Comparison of ENCODE assay signal across 10 cellular contexts in the genomic region with DNA sequence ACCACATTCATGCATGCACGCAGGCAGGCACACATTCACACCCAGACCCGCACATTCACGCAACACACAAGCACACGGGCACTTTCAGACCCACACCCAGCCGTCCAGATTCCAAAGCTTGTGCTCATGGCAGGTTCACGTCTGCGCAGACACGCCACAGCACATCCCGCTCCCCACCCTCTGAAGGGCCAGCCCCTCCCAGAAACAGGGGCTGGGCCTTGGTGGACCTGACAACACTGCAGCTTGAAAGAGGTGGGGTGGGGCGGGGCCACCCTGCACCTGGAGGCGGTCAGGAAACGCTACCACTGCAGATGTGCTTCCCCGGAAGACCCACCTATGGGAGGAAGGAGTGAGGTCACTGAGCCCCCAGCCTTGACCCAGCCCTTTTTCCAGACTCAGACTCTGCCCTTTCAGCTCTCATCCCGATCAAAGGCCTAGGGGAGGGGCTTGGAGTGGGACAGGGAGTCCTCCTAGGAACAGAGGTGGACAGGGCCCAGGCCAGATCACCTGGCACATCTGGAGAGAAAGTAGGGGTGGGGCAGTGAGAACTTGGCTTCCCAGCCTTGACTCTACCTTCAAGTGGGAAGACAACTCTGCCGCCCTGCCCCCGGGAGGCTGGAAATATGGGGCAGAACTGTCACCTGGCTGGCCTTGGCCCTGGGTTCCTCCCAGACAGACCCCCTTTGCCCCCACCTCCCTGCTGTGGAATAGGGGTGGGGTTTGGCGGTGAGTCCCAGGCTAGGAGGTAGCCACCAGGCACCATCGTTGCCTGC. TPM values are rescaled to one million over a fixed set of nuclear protein-coding genes. Genes with fewer than 3 reads are reported as not detected.
DNase-seq lines count a peak whose midpoint lies in the region; ATAC-seq and TF ChIP-seq lines count a peak whose summit lies in the region.
"Had no signal": no experiment of that assay in that cellular context is flagged by ENCODE, and none has a peak within 500 bp of the region (broad histone marks: within the 10 kb centered on the region; RNA-seq: fewer than 3 reads in every experiment).

No MANE protein-coding gene starts in this region.

- peaks cover 24% of the 10 kb centered on the region for H3K4me1 ChIP-seq in PC-9 (replicated peaks; ENCODE audit: insufficient read depth)
- peaks cover 6% of the 10 kb centered on the region for H3K4me1 ChIP-seq in psoas muscle

- peaks cover 27% of the 10 kb centered on the region; the same call in 1 of the 2 replicates for H3F3A ChIP-seq in PC-9 (ENCODE audit: insufficient read depth, low read depth)

- H3K79me2 ChIP-seq in PC-9 (ENCODE audit: low read depth), result no peaks in the 10 kb centered on the region

- no peaks in the 10 kb centered on the region for H4K20me1 ChIP-seq in PC-9 (ENCODE audit: insufficient read depth)

- ATAC-seq in psoas muscle, result peak; percentile 9 to 43 (median 17)

- H3K9me3 Mint-ChIP-seq in T-helper 2 cell treated with Interferon-gamma antibody and Interleukin-4, amounts not matched to agents 5 μg/mL and 100 μg/mL, for 36 hours, result no peaks in the 10 kb centered on the region
- no peaks in the 10 kb centered on the region for H3K9me3 Mint-ChIP-seq in osteocyte (ENCODE audit: unreplicated experiment)
- H3K9me3 Mint-ChIP-seq: activated naive CD4-positive, alpha-beta T cell treated with anti-CD3 and anti-CD28 coated beads, Interleukin-2, amount 50 U/mL, for 24 hours had no signal

- peak overlapping the region; percentile 71 for H3K4me2 ChIP-seq in PC-9

- WGBS in psoas muscle, 3 donors, result 61 to 70% (median 66%) methylated on average over 18 of the region's 18 CpGs

- H3K36me3 Mint-ChIP-seq in T-helper 2 cell treated with Interferon-gamma antibody and Interleukin-4, amounts not matched to agents 5 μg/mL and 100 μg/mL, for 36 hours (ENCODE audit: low read depth), result no peaks in the 10 kb centered on the region
- H3K36me3 Mint-ChIP-seq in osteocyte (ENCODE audit: unreplicated experiment), result peaks cover 4% of the 10 kb centered on the region
- H3K36me3 Mint-ChIP-seq: activated naive CD4-positive, alpha-beta T cell treated with anti-CD3 and anti-CD28 coated beads, Interleukin-2, amount 50 U/mL, for 24 hours had no signal

- intact Hi-C loops in PC-9 (cut with micrococcal nuclease; ENCODE audit: unreplicated experiment) (loop anchor here (1.0 to 5.0 kb wide), 5 partner anchors 7 to 113 kb away; partner anchors contain the start of gene EIF1), psoas muscle (cut with DNase I) (loop anchor here (1.0 kb wide), 1 partner anchor 62 kb away; no protein-coding TSS in a partner anchor)

- H2AFZ ChIP-seq in PC-9, result no peak overlapping the region

- DNase-seq in GM03348 (ENCODE audit: low spot score) (peak; percentile 66), PC-9 (peak; percentile 92), glomerular visceral epithelial cell (ENCODE audit: extremely low spot score) (peak; percentile 82), psoas muscle (no peak), pons (ENCODE audit: low spot score) (no peak), NCI-H2171 (lab: John Stamatoyannopoulos, UW) (no peak), osteocyte (ENCODE audit: extremely low spot score, unreplicated experiment) (no peak)
- no peak for DNase-seq in T-helper 2 cell treated with Interferon-gamma antibody and Interleukin-4, amounts not matched to agents 5 μg/mL and 100 μg/mL, for 36 hours (ENCODE audit: low spot score)

- CTCF ChIA-PET in PC-9 (lab: Charles Lee), result interaction anchor here (0.6 to 1.4 kb wide), 6 partner anchors 9 to 159 kb away, joined by 3 to 29 read pairs (median 6); partner anchors contain the start of gene JUP

- peaks cover 4% of the 10 kb centered on the region for H3K4me1 Mint-ChIP-seq in T-helper 2 cell treated with Interferon-gamma antibody and Interleukin-4, amounts not matched to agents 5 μg/mL and 100 μg/mL, for 36 hours (ENCODE audit: low read depth)
- peaks cover 11% of the 10 kb centered on the region for H3K4me1 Mint-ChIP-seq in osteocyte (ENCODE audit: unreplicated experiment)

- POLR2A ChIA-PET in PC-9 (lab: Charles Lee; ENCODE audit: unreplicated experiment), result interaction anchor here (0.5 to 3.0 kb wide), 10 partner anchors 16 to 957 kb away, joined by 3 to 81 read pairs (median 7); partner anchors contain the start of genes JUP and PLEKHH3

- H3K36me3 ChIP-seq in PC-9 (ENCODE audit: low read depth) (no peaks in the 10 kb centered on the region), psoas muscle (ENCODE audit: insufficient read depth in 1 of 2, low read depth in 1 of 2) (no peaks in the 10 kb centered on the region)

- peak overlapping the region; percentile 35; the same call in 1 of the 2 replicates for H3K4me3 ChIP-seq in PC-9
- no peak overlapping the region for H3K4me3 ChIP-seq in psoas muscle

- H3K27ac ChIP-seq in PC-9 (peak overlapping the region; percentile 86), psoas muscle (no peak overlapping the region)

- H3K9me3 ChIP-seq in PC-9 (ENCODE audit: insufficient read depth, low read depth) (no peaks in the 10 kb centered on the region), psoas muscle (no peaks in the 10 kb centered on the region)

- no peaks in the 10 kb centered on the region for H3K27me3 ChIP-seq in PC-9 (ENCODE audit: insufficient read depth, low read depth)
- no peaks in the 10 kb centered on the region for H3K27me3 ChIP-seq in psoas muscle (ENCODE audit: insufficient read depth in 3 of 3, low read length in 2 of 3)

- BruUV-seq in PC-9 (replicated peaks; lab: Mats Ljungman, UMichigan), result no TSS peak

- TF ChIP-seq CTCF in PC-9 (conservative IDR thresholded peaks at IDR 0.05), result no peak
- no peak for TF ChIP-seq CTCF in psoas muscle (IDR thresholded peaks at IDR 0.05)
- no peak for TF ChIP-seq CTCF in osteocyte (IDR thresholded peaks at IDR 0.05)

- no peak overlapping the region for H3K4me3 Mint-ChIP-seq in T-helper 2 cell treated with Interferon-gamma antibody and Interleukin-4, amounts not matched to agents 5 μg/mL and 100 μg/mL, for 36 hours
- H3K4me3 Mint-ChIP-seq in osteocyte (ENCODE audit: unreplicated experiment), result no peak overlapping the region
- H3K4me3 Mint-ChIP-seq: activated naive CD4-positive, alpha-beta T cell treated with anti-CD3 and anti-CD28 coated beads, Interleukin-2, amount 50 U/mL, for 24 hours had no signal

- H3K27me3 Mint-ChIP-seq in T-helper 2 cell treated with Interferon-gamma antibody and Interleukin-4, amounts not matched to agents 5 μg/mL and 100 μg/mL, for 36 hours (ENCODE audit: low read depth), result no peaks in the 10 kb centered on the region
- H3K27me3 Mint-ChIP-seq in osteocyte (ENCODE audit: unreplicated experiment), result no peaks in the 10 kb centered on the region
- H3K27me3 Mint-ChIP-seq: activated naive CD4-positive, alpha-beta T cell treated with anti-CD3 and anti-CD28 coated beads, Interleukin-2, amount 50 U/mL, for 24 hours had no signal

- no peak overlapping the region for H3K27ac Mint-ChIP-seq in T-helper 2 cell treated with Interferon-gamma antibody and Interleukin-4, amounts not matched to agents 5 μg/mL and 100 μg/mL, for 36 hours
- H3K27ac Mint-ChIP-seq in osteocyte (ENCODE audit: unreplicated experiment), result no peak overlapping the region
- H3K27ac Mint-ChIP-seq: activated naive CD4-positive, alpha-beta T cell treated with anti-CD3 and anti-CD28 coated beads, Interleukin-2, amount 50 U/mL, for 24 hours had no signal

- no peaks in the 10 kb centered on the region for H3K9me2 ChIP-seq in PC-9 (ENCODE audit: insufficient read depth)

RNA-seq across cellular contexts. Expression of gene P3H4, which starts 11.0 kb away (rescaled TPM):
- total RNA-seq in PC-9 (2021) (26.8 and 34.0 TPM in 2 replicates), psoas muscle (1 to 10 TPM; 1.7 to 3.4 (median 2.5) TPM), osteocyte (67.8 and 72.8 TPM in 2 replicates)
- 1 to 10 TPM in 2 of 3 donors, under 1 TPM in 1; 0.58 to 1.5 (median 1.4) TPM for polyA plus RNA-seq in psoas muscle

RNA-seq across cellular contexts. Expression of gene FKBP10, which starts 12.0 kb away (rescaled TPM):
- total RNA-seq in PC-9 (2021) (143 and 164 TPM in 2 replicates), psoas muscle (1 to 10 TPM; 5.4 to 9.5 (median 6.8) TPM), osteocyte (408 and 426 TPM in 2 replicates)
- 1 to 10 TPM; 3.9 to 5.8 (median 4.7) TPM for polyA plus RNA-seq in psoas muscle

RNA-seq across cellular contexts. Expression of gene JUP, which starts 14.3 kb away (rescaled TPM):
- total RNA-seq in PC-9 (2021) (259 TPM in 2 replicates), psoas muscle (10 to 100 TPM; 19.4 to 55.0 (median 43.5) TPM), osteocyte (79.8 and 92.6 TPM in 2 replicates)
- 10 to 100 TPM in 2 of 3 donors, 1 to 10 TPM in 1; 9.4 to 30.3 (median 25.8) TPM for polyA plus RNA-seq in psoas muscle

RNA-seq across cellular contexts. Expression of gene NT5C3B, which starts 35.2 kb away (rescaled TPM):
- total RNA-seq in PC-9 (2021) (48.8 and 51.1 TPM in 2 replicates), psoas muscle (10 to 100 TPM; 12.2 to 19.3 (median 17.7) TPM), osteocyte (58.9 and 63.6 TPM in 2 replicates)
- 10 to 100 TPM; 18.3 to 27.5 (median 22.5) TPM for polyA plus RNA-seq in psoas muscle

RNA-seq across cellular contexts. Expression of gene KLHL10, which starts 36.8 kb away (rescaled TPM):
- total RNA-seq in PC-9 (2021) (not detected in 2 replicates), psoas muscle (not detected), osteocyte (not detected in 2 replicates)
- polyA plus RNA-seq in psoas muscle, result under 1 TPM in 1 of 3 donors, not detected in 2; 0.04 TPM
- total RNA-seq: M059J had no signal

Comparison
In these comparisons a context has a peak if more than half of its experiments do, and no peak if none do; other contexts are left out.
1. DNase-seq: peak in GM03348 (single experiment), PC-9 (2 of 2) and glomerular visceral epithelial cell (single experiment); none in psoas muscle (0 of 2), pons (single experiment), NCI-H2171 (single experiment), T-helper 2 cell treated with Interferon-gamma antibody and Interleukin-4, amounts not matched to agents 5 μg/mL and 100 μg/mL, for 36 hours (single experiment) and osteocyte (single experiment).
2. RNA of gene FKBP10, which starts 12.0 kb away (total RNA-seq): 408 to 426 TPM in osteocyte and 143 to 164 TPM in PC-9; 5.4 to 9.5 TPM in psoas muscle; every median in the first group is over 10 times any median in the second.